32 cellular contexts compared by ENCODE assay signal in genomic region chr5:116686438-116686837, GRCh38.
"Had no signal": no experiment of that assay in that cellular context is flagged by ENCODE, and none has a peak within 500 bp of the region (broad histone marks: within the 10 kb centered on the region; RNA-seq: fewer than 3 reads in every experiment).

No MANE protein-coding gene starts in this region.

- DNase-seq: colonic mucosa; effector CD8-positive, alpha-beta T cell; foreskin keratinocyte; glutamatergic neuron; heart right ventricle; hippocampal formation; left ventricle myocardium superior; mucosa of descending colon; naive B cell; nucleus accumbens; stimulated activated CD4-positive, alpha-beta T cell treated with anti-CD3 and anti-CD28 coated beads, Interleukin-12 subunit alpha, Interleukin-12 subunit beta, amount 100 ng/mL, for 4 hours; stimulated activated CD4-positive, alpha-beta T cell treated with anti-CD3 and anti-CD28 coated beads, Interleukin-1b, Interleukin-23, amount 100 ng/mL, for 48 hours; stimulated activated CD4-positive, alpha-beta T cell treated with anti-CD3 and anti-CD28 coated beads, Interleukin-4, amount 100 ng/mL, for 1 hour; stimulated activated CD8-positive, alpha-beta memory T cell treated with anti-CD3 and anti-CD28 coated beads, Interleukin-4, amount 100 ng/mL, for 48 hours; stimulated activated naive CD4-positive, alpha-beta T cell; stimulated activated naive CD8-positive, alpha-beta T cell treated with anti-CD3 and anti-CD28 coated beads, Interleukin-15, amount 100 ng/mL, for 72 hours had no signal

- H3K27me3 ChIP-seq: colonic mucosa, esophagus muscularis mucosa, foreskin keratinocyte, gastroesophageal sphincter, heart right ventricle, right atrium auricular region, suprapubic skin had no signal

- H3K4me2 ChIP-seq: smooth muscle cell had no signal

- ATAC-seq: foreskin keratinocyte; gastroesophageal sphincter; heart right ventricle; left ventricle myocardium superior; mucosa of descending colon; natural killer cell treated with Interleukin-12 subunit alpha and Interleukin-12 subunit beta and Interleukin-15 and Interleukin-18, amount 100 ng/mL, for 72 hours; sciatic nerve; stimulated activated naive CD8-positive, alpha-beta T cell treated with anti-CD3 and anti-CD28 coated beads, Interleukin-15, amount 100 ng/mL, for 72 hours had no signal

- H3K4me1 Mint-ChIP-seq: mesothelial cell of epicardium; stimulated activated naive CD8-positive, alpha-beta T cell treated with anti-CD3 and anti-CD28 coated beads, Interleukin-15, amount 100 ng/mL, for 72 hours had no signal

- H3K36me3 Mint-ChIP-seq: memory B cell; mesothelial cell of epicardium; naive B cell; natural killer cell treated with Interleukin-12 subunit alpha and Interleukin-12 subunit beta and Interleukin-15 and Interleukin-18, amount 100 ng/mL, for 72 hours; type B pancreatic cell had no signal

- H3K36me3 ChIP-seq: colonic mucosa, esophagus muscularis mucosa, gastroesophageal sphincter, heart right ventricle, prostate gland, right atrium auricular region, suprapubic skin had no signal

- H3K9me3 Mint-ChIP-seq: mesothelial cell of epicardium; neural crest cell; stimulated activated naive CD8-positive, alpha-beta T cell treated with anti-CD3 and anti-CD28 coated beads, Interleukin-15, amount 100 ng/mL, for 72 hours; type B pancreatic cell had no signal

- H3K9me3 ChIP-seq: colonic mucosa, esophagus muscularis mucosa, gastroesophageal sphincter, heart right ventricle, mucosa of descending colon, prostate gland, right atrium auricular region, suprapubic skin had no signal

- H3K4me1 ChIP-seq: colonic mucosa, esophagus muscularis mucosa, foreskin keratinocyte, gastroesophageal sphincter, prostate gland, right atrium auricular region, suprapubic skin had no signal

- H3K4me3 Mint-ChIP-seq: dendritic cell treated with granulocyte-macrophage colony-stimulating factor and Interleukin-4, amounts not matched to agents 40 ng/mL and 50 ng/mL, for 4 days; memory B cell; mesothelial cell of epicardium; naive B cell; natural killer cell treated with Interleukin-12 subunit alpha and Interleukin-12 subunit beta and Interleukin-15 and Interleukin-18, amount 100 ng/mL, for 72 hours; neural crest cell; stimulated activated naive CD8-positive, alpha-beta T cell treated with anti-CD3 and anti-CD28 coated beads, Interleukin-15, amount 100 ng/mL, for 72 hours; type B pancreatic cell had no signal

- H3K27ac Mint-ChIP-seq: dendritic cell treated with granulocyte-macrophage colony-stimulating factor and Interleukin-4, amounts not matched to agents 40 ng/mL and 50 ng/mL, for 4 days; memory B cell; mesothelial cell of epicardium; naive B cell; natural killer cell treated with Interleukin-12 subunit alpha and Interleukin-12 subunit beta and Interleukin-15 and Interleukin-18, amount 100 ng/mL, for 72 hours; stimulated activated naive CD8-positive, alpha-beta T cell treated with anti-CD3 and anti-CD28 coated beads, Interleukin-15, amount 100 ng/mL, for 72 hours; type B pancreatic cell had no signal

- H3K27ac ChIP-seq: colonic mucosa, esophagus muscularis mucosa, foreskin keratinocyte, gastroesophageal sphincter, heart right ventricle, prostate gland, right atrium auricular region, suprapubic skin had no signal

- H3K4me3 ChIP-seq: colonic mucosa, esophagus muscularis mucosa, gastroesophageal sphincter, heart right ventricle, lung, mucosa of descending colon, prostate gland, right atrium auricular region, smooth muscle cell, suprapubic skin had no signal

- FAIRE-seq: endothelial cell of umbilical vein, keratinocyte had no signal

- H3K27me3 Mint-ChIP-seq: dendritic cell treated with granulocyte-macrophage colony-stimulating factor and Interleukin-4, amounts not matched to agents 40 ng/mL and 50 ng/mL, for 4 days; memory B cell; natural killer cell treated with Interleukin-12 subunit alpha and Interleukin-12 subunit beta and Interleukin-15 and Interleukin-18, amount 100 ng/mL, for 72 hours; type B pancreatic cell had no signal
